In genomic region chr2:32714521-32714920, GRCh38 we compare ENCODE assay signal across 22 cellular contexts.
"Had no signal": no experiment of that assay in that cellular context is flagged by ENCODE, and none has a peak within 500 bp of the region (broad histone marks: within the 10 kb centered on the region; RNA-seq: fewer than 3 reads in every experiment).

No MANE protein-coding gene starts in this region.

- H3K27me3 ChIP-seq: MG63 had no signal

- DNase-seq: activated B cell treated with CpG ODN at 0.5 μM for 24 hours; activated CD4-positive, alpha-beta memory T cell treated with anti-CD3 and anti-CD28 coated beads for 36 hours; activated CD4-positive, alpha-beta T cell treated with anti-CD3 and anti-CD28 coated beads, Interleukin-2, amount 10 ng/mL, durations not matched to agents 7 days and 5 days; activated CD8-positive, alpha-beta memory T cell treated with anti-CD3 and anti-CD28 coated beads, Interleukin-2, amount 50 U/mL, for 48 hours; activated gamma-delta T cell; activated naive CD4-positive, alpha-beta T cell treated with anti-CD3 and anti-CD28 coated beads, Interleukin-2, amount 10 ng/mL, durations not matched to agents 7 days and 5 days; activated naive CD8-positive, alpha-beta T cell treated with anti-CD3 and anti-CD28 coated beads for 36 hours; activated T-cell treated with anti-CD3 and anti-CD28 coated beads, Interleukin-2, amount 50 U/mL, for 4 hours; cerebellar nuclear complex; KG1; MG63; MV-4-11; NCI-H1092 treated with DMSO at 0.1 percent for 48 hours; NCI-H1417 treated with DMSO at 0.1 percent for 48 hours; NCI-H2029 treated with DMSO at 0.1 percent for 48 hours; NCI-H345; NCI-H510A; NCI-H526 treated with DMSO at 0.1 percent for 48 hours; NK-92 treated with Interleukin-12 subunit alpha and Interleukin-12 subunit beta, amount 100 ng/mL, for 24 hours; SHP77 treated with DMSO at 0.1 percent for 48 hours; T-cell; T1000 had no signal

- H3K4me3 ChIP-seq: MG63 had no signal

- ATAC-seq: T-cell had no signal
